In the genomic region with DNA sequence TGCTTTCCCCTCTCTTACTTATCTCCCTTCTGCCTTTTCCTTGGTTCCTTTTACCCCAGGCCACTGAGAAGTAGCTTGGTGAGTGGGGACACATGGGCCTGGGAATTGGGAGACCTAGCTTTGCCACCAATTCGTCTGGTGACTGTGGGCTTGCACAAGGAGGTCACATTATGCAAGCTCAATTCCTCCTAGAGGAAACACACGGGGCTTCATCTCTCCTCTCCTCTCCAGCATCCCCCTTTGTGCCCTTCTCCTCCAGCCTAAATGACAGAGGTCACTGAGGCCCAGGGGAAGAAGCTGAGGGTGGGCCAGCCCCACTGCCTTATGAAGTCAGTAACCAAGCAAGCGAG, we compare ENCODE assay signal across 10 cellular contexts. TPM values are rescaled to one million over a fixed set of nuclear protein-coding genes. Genes with fewer than 3 reads are reported as not detected.
DNase-seq lines count a peak whose midpoint lies in the region; ATAC-seq and TF ChIP-seq lines count a peak whose summit lies in the region.
"Had no signal": no experiment of that assay in that cellular context is flagged by ENCODE, and none has a peak within 500 bp of the region (broad histone marks: within the 10 kb centered on the region; RNA-seq: fewer than 3 reads in every experiment).

No MANE protein-coding gene starts in this region.

- H3K36me3 Mint-ChIP-seq in progenitor cell of endocrine pancreas (ENCODE audit: insufficient read depth), result no peaks in the 10 kb centered on the region
- no peaks in the 10 kb centered on the region for H3K36me3 Mint-ChIP-seq in activated naive CD4-positive, alpha-beta T cell treated with anti-CD3 and anti-CD28 coated beads, Interleukin-2, amount 50 U/mL, for 72 hours

- H3K4me3 Mint-ChIP-seq in progenitor cell of endocrine pancreas (ENCODE audit: low read depth), result peak overlapping the region; percentile 75

- peaks cover 10% of the 10 kb centered on the region; the same call in 1 of the 2 replicates for H4K20me1 ChIP-seq in OCI-LY3 (ENCODE audit: insufficient read depth, low read length)

- H3K27ac ChIP-seq in OCI-LY3 (ENCODE audit: low read length) (no peak overlapping the region), colonic mucosa (peak overlapping the region; percentile 95)

- H3K9me3 ChIP-seq in OCI-LY3 (ENCODE audit: insufficient read depth, low read length), result no peaks in the 10 kb centered on the region
- no peaks in the 10 kb centered on the region for H3K9me3 ChIP-seq in colonic mucosa

- H3K79me2 ChIP-seq in OCI-LY3 (ENCODE audit: low read length), result peaks cover 32% of the 10 kb centered on the region

- peaks cover 4% of the 10 kb centered on the region for H3K27me3 Mint-ChIP-seq in progenitor cell of endocrine pancreas

- peaks cover 32% of the 10 kb centered on the region for H3K4me1 Mint-ChIP-seq in progenitor cell of endocrine pancreas (ENCODE audit: low read depth)

- peak overlapping the region; percentile 99 for H3K4me2 ChIP-seq in OCI-LY3 (ENCODE audit: low read length)

- no peak for ATAC-seq in activated naive CD4-positive, alpha-beta T cell treated with anti-CD3 and anti-CD28 coated beads, Interleukin-2, amount 50 U/mL, for 72 hours

- peak overlapping the region; percentile 82 for H3K27ac Mint-ChIP-seq in progenitor cell of endocrine pancreas
- H3K27ac Mint-ChIP-seq in activated naive CD4-positive, alpha-beta T cell treated with anti-CD3 and anti-CD28 coated beads, Interleukin-2, amount 50 U/mL, for 72 hours, result no peak overlapping the region

- H3K4me3 ChIP-seq in OCI-LY3 (ENCODE audit: low read length) (no peak overlapping the region), colonic mucosa (no peak overlapping the region)

- TF ChIP-seq CTCF in OCI-LY3 (IDR thresholded peaks at IDR 0.05; ENCODE audit: low read depth, low read length), result no peak
- TF ChIP-seq CTCF in colonic mucosa (IDR thresholded peaks at IDR 0.05), result no peak
- TF ChIP-seq CTCF in progenitor cell of endocrine pancreas (IDR thresholded peaks at IDR 0.05; ENCODE audit: unreplicated experiment), result no peak

- no peaks in the 10 kb centered on the region for H3K9me3 Mint-ChIP-seq in progenitor cell of endocrine pancreas (ENCODE audit: low read depth)
- no peaks in the 10 kb centered on the region for H3K9me3 Mint-ChIP-seq in activated naive CD4-positive, alpha-beta T cell treated with anti-CD3 and anti-CD28 coated beads, Interleukin-2, amount 50 U/mL, for 72 hours

- H3K4me1 ChIP-seq in OCI-LY3 (ENCODE audit: low read length) (peaks cover 29% of the 10 kb centered on the region), colonic mucosa (peaks cover 24% of the 10 kb centered on the region)

- H3K36me3 ChIP-seq in OCI-LY3 (replicated peaks; ENCODE audit: low read depth, low read length) (no peaks in the 10 kb centered on the region), colonic mucosa (no peaks in the 10 kb centered on the region)

- H3K9ac ChIP-seq in OCI-LY3 (ENCODE audit: low read length) (no peak overlapping the region; the same call in 1 of the 2 replicates), colonic mucosa (ENCODE audit: low read depth in 2 of 2, low read length in 2 of 2) (peak overlapping the region in 1 of 2 donors; percentile 57)

- H3K27me3 ChIP-seq in OCI-LY3 (ENCODE audit: low read depth, low read length) (peaks cover 8% of the 10 kb centered on the region), colonic mucosa (no peaks in the 10 kb centered on the region)

- DNase-seq in CD1c-positive myeloid dendritic cell (ENCODE audit: extremely low spot score) (peak; percentile 63), colonic mucosa (no peak), progenitor cell of endocrine pancreas (ENCODE audit: low spot score, unreplicated experiment) (no peak), occipital lobe (lab: John Stamatoyannopoulos, UW) (no peak), islet precursor cell (no peak), hypothalamus (lab: John Stamatoyannopoulos, UW) (no peak)
- DNase-seq in activated naive CD4-positive, alpha-beta T cell treated with anti-CD3 and anti-CD28 coated beads, Interleukin-2, amount 50 U/mL, for 72 hours (ENCODE audit: low spot score in 2 of 2), result no peak
- DNase-seq: activated CD4-positive, alpha-beta T cell treated with anti-CD3 and anti-CD28 coated beads, Interleukin-2, amount 50 U/mL, for 48 hours had no signal

- intact Hi-C loops in colonic mucosa (cut with DNase I), result no loop called here

- H2AFZ ChIP-seq in OCI-LY3 (ENCODE audit: low read depth, low read length), result no peak overlapping the region

RNA-seq across cellular contexts. Expression of a gene that starts 2.2 kb away (rescaled TPM):
- total RNA-seq in colonic mucosa (1 to 10 TPM; 1.7 to 4.0 TPM), progenitor cell of endocrine pancreas (5.4 and 6.9 TPM in 2 replicates), occipital lobe (not detected)
- total RNA-seq in activated naive CD4-positive, alpha-beta T cell treated with anti-CD3 and anti-CD28 coated beads, Interleukin-2, amount 50 U/mL, for 72 hours, result under 1 TPM in 1 of 2 donors, not detected in 1; 0.89 TPM

RNA-seq across cellular contexts. Expression of a gene that starts 17.8 kb away (rescaled TPM):
- total RNA-seq in colonic mucosa (100 to 1,000 TPM; 186 to 203 TPM), progenitor cell of endocrine pancreas (19.8 and 21.1 TPM in 2 replicates), occipital lobe (3.6 TPM)
- total RNA-seq in activated naive CD4-positive, alpha-beta T cell treated with anti-CD3 and anti-CD28 coated beads, Interleukin-2, amount 50 U/mL, for 72 hours, result 10 to 100 TPM; 49.9 to 57.2 TPM

RNA-seq across cellular contexts. Expression of a gene that starts 20.6 kb away (rescaled TPM):
- 10 to 100 TPM; 21.8 to 35.1 TPM for total RNA-seq in colonic mucosa
- 39.0 and 49.1 TPM in 2 replicates for total RNA-seq in progenitor cell of endocrine pancreas
- total RNA-seq in occipital lobe, result 14.0 TPM
- 10 to 100 TPM; 35.6 to 53.7 TPM for total RNA-seq in activated naive CD4-positive, alpha-beta T cell treated with anti-CD3 and anti-CD28 coated beads, Interleukin-2, amount 50 U/mL, for 72 hours

RNA-seq across cellular contexts. Expression of a gene that starts 30.5 kb away (rescaled TPM):
- total RNA-seq in colonic mucosa (100 to 1,000 TPM; 242 to 280 TPM), progenitor cell of endocrine pancreas (140 and 145 TPM in 2 replicates), occipital lobe (53.5 TPM)
- total RNA-seq in activated naive CD4-positive, alpha-beta T cell treated with anti-CD3 and anti-CD28 coated beads, Interleukin-2, amount 50 U/mL, for 72 hours, result 100 to 1,000 TPM; 238 to 253 TPM

RNA-seq across cellular contexts. Expression of a gene that starts 32.7 kb away (rescaled TPM):
- total RNA-seq in colonic mucosa, result 1 to 10 TPM; 3.9 to 5.2 TPM
- 0.24 TPM in 1 of 2 replicates, not detected in the other for total RNA-seq in progenitor cell of endocrine pancreas
- 0.16 TPM for total RNA-seq in occipital lobe
- 100 to 1,000 TPM; 135 to 155 TPM for total RNA-seq in activated naive CD4-positive, alpha-beta T cell treated with anti-CD3 and anti-CD28 coated beads, Interleukin-2, amount 50 U/mL, for 72 hours
- total RNA-seq: endothelial cell of umbilical vein had no signal
